ENCODE assay signal across 12 cellular contexts in the genomic region with DNA sequence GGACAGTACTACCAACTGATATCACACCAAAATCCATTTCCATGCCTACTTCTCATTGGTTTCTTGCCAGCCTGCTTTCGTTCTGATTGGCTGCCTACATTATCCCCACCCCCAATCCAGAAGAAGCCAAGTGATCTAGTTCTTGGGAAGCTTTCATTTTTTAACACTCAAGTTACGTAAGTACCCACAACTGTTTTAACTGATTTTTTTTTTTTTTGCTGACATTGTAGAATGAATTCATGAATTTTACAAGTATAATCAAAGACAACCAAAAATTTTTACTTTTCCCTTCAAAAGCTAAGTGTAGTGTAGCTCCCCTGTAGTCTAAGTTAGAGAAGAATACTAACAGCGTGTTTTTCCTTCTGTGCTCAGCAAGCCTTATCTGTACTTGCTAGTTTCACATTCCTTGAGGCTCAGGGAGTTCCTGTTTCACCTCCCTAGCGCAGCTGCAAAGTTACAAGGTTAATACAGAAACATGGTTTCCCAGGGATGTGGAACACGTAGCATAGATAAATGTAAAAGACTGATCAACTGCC. TPM values are rescaled to one million over a fixed set of nuclear protein-coding genes. Genes with fewer than 3 reads are reported as not detected.
A peak's percentile ranks its signal among the peaks of the same experiment; 100 is the strongest.
DNase-seq lines count a peak whose midpoint lies in the region; ATAC-seq and TF ChIP-seq lines count a peak whose summit lies in the region.
"Had no signal": no experiment of that assay in that cellular context is flagged by ENCODE, and none has a peak within 500 bp of the region (broad histone marks: within the 10 kb centered on the region; RNA-seq: fewer than 3 reads in every experiment).

A gene with protein sequence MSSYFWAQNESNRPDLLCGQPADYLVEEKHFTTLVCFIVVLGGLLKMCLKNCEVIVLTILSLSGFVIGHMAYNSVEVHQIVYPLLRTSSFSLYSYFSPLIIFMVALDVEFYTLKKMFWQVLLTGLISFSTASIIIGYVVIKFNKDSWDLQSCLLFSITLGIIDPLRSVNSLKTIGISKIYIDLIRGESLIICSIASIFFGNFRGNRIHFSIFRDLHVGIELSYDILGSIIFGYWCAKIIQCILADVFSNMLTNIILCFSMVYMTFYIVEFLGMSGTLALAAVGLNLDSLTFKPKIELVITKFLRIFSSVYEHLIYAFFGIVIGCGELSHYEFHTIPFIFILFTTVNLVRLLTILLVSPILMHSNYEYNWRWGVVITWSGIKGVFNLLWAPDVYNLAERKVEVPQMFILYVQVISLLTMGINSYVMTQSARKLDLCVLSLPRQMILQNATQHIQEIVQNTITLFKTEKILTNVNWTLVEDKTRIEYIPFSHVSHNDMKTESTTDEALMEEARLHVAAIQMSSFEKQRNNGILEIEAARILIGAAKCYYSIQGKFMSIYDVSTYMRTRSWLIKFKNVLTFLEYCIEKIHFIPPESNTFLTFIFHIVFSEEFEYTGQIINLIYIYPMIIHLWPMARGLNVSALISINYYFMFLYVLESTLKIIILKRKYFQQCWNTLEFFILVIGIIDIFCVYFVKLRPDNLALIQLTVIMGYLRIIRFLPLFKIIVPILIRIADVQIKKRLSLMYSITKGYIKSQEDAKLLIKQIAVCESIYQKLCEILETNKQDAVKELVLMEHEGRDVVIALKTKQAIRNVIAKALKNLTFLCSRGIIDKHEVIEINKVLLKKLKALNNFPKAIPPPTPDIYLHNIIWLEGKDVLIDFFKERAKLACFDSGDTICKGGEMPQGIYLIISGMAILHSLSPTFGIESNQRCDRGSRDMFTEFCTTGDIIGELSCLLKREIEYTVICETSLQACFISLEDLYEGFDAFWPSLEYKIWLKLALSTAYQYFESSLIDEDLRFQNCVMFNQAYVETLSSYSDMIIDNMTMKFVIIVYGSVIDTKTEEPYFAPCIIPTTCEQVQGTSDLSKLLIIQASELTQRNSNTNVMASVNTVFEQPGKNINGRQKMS (minus strand): TSS at position 17 of the 536 bp plus-strand sequence. CDS start 1,296 bp downstream, outside the sequence.

- intact Hi-C loops in Caco-2 (cut with micrococcal nuclease; ENCODE audit: unreplicated experiment) (no loop called here), Right ventricle myocardium superior (cut with DNase I) (no loop called here), ovary (cut with DNase I) (no loop called here)

- CTCF ChIA-PET in Caco-2 (lab: Charles Lee) = no interaction called here

- no peaks in the 10 kb centered on the region for H3K36me3 ChIP-seq in Caco-2 (ENCODE audit: control insufficient read depth, insufficient read depth, low read length)
- H3K36me3 ChIP-seq in ovary = no peaks in the 10 kb centered on the region
- H3K36me3 ChIP-seq: neutrophil, SJCRH30 had no signal

- no peak for TF ChIP-seq EP300 in ovary (IDR thresholded peaks at IDR 0.05)

- POLR2A ChIA-PET in Caco-2 (lab: Charles Lee) = no interaction called here

- no peak for TF ChIP-seq POLR2A in ovary (IDR thresholded peaks at IDR 0.05)

- ATAC-seq in Right ventricle myocardium superior (ENCODE audit: poor library complexity) = peak; percentile 81
- no peak for ATAC-seq in HG02798 (IDR thresholded peaks at IDR 0.05; ENCODE audit: poor library complexity, unreplicated experiment)
- no peak for ATAC-seq in GM19023 (IDR thresholded peaks at IDR 0.05; ENCODE audit: unreplicated experiment)

- H3K4me3 ChIP-seq in Caco-2 (ENCODE audit: low read depth, low read length) (no peak within 1 kb of the TSS), ovary (peak within 1 kb of the TSS; percentile 24)
- H3K4me3 ChIP-seq: SJCRH30 had no signal

- H3K36me3 Mint-ChIP-seq in Caco-2 (ENCODE audit: insufficient read depth, unreplicated experiment) = no peaks in the 10 kb centered on the region

- TF ChIP-seq CTCF in Caco-2 (IDR thresholded peaks at IDR 0.05; ENCODE audit: insufficient read depth in 1 of 2, low read depth in 1 of 2, low read length in 1 of 2, severe bottlenecking in 1 of 2, unreplicated experiment in 1 of 2) = no peak
- TF ChIP-seq CTCF in ovary (IDR thresholded peaks at IDR 0.05) = no peak

- peak within 1 kb of the TSS; percentile 5 for H3K4me3 Mint-ChIP-seq in Caco-2 (ENCODE audit: unreplicated experiment)
- H3K4me3 Mint-ChIP-seq: CD4-positive, alpha-beta T cell had no signal

- H3K27ac Mint-ChIP-seq in Caco-2 (ENCODE audit: unreplicated experiment) = peak within 1 kb of the TSS; percentile 49
- H3K27ac Mint-ChIP-seq: CD4-positive, alpha-beta T cell had no signal

- H3K4me1 ChIP-seq in Caco-2 = peaks cover 11% of the 10 kb centered on the region
- peaks cover 8% of the 10 kb centered on the region for H3K4me1 ChIP-seq in ovary (ENCODE audit: insufficient read depth)
- H3K4me1 ChIP-seq: SJCRH30 had no signal

- BruUV-seq in Caco-2 (replicated peaks; lab: Mats Ljungman, UMichigan) = no TSS peak

- H3K4me1 Mint-ChIP-seq in Caco-2 (ENCODE audit: low read depth, unreplicated experiment) = peaks cover 8% of the 10 kb centered on the region

- H3K27ac ChIP-seq in ovary = peak within 1 kb of the TSS in 1 of 2 donors; percentile 55
- H3K27ac ChIP-seq: neutrophil, SJCRH30 had no signal

- WGBS in ovary, 3 donors = 4 to 7% (median 4%) methylated on average over 5 of the region's 5 CpGs

- H3K27me3 ChIP-seq in Caco-2 (replicated peaks; ENCODE audit: control insufficient read depth, insufficient read depth, low read length) (no peaks in the 10 kb centered on the region), ovary (no peaks in the 10 kb centered on the region)
- H3K27me3 ChIP-seq: neutrophil, SJCRH30 had no signal

- no peaks in the 10 kb centered on the region for H3K9me3 ChIP-seq in Caco-2
- no peaks in the 10 kb centered on the region for H3K9me3 ChIP-seq in ovary
- H3K9me3 ChIP-seq: neutrophil, SJCRH30 had no signal

- H3K27me3 Mint-ChIP-seq in Caco-2 (ENCODE audit: insufficient read depth, unreplicated experiment) = no peaks in the 10 kb centered on the region

- H3K9me3 Mint-ChIP-seq in Caco-2 (ENCODE audit: unreplicated experiment) = peaks cover 15% of the 10 kb centered on the region
- H3K9me3 Mint-ChIP-seq: CD4-positive, alpha-beta T cell had no signal

- peak; percentile 38 to 51 for DNase-seq in Caco-2
- peak; percentile 78 for DNase-seq in SIG-M5 treated with dmso at 0.1 percent for 504 hours (lab: John Stamatoyannopoulos, UW; ENCODE audit: unreplicated experiment)
- no peak for DNase-seq in Right ventricle myocardium superior
- peak in 4 of 5 donors; percentile 29 to 53 (median 37) for DNase-seq in ovary
- no peak for DNase-seq in NCI-H1930 (lab: John Stamatoyannopoulos, UW)
- no peak for DNase-seq in midbrain (lab: John Stamatoyannopoulos, UW)
- DNase-seq: CD4-positive, alpha-beta T cell; NCI-H1092 had no signal

RNA-seq across cellular contexts. Expression of the gene that starts here (rescaled TPM):
- total RNA-seq in Caco-2 (2022) = not detected in 2 replicates
- total RNA-seq in Right ventricle myocardium superior = not detected
- 1 to 10 TPM in 4 of 7 donors, under 1 TPM in 3; 0.36 to 5.3 (median 1.0) TPM for total RNA-seq in ovary
- under 1 TPM; 0.07 to 0.48 TPM for polyA plus RNA-seq in ovary
- total RNA-seq: CD4-positive, alpha-beta T cell; SJCRH30 had no signal

Comparison
In these comparisons a context has a peak if more than half of its experiments do, and no peak if none do; other contexts are left out.
1. Peak in DNase-seq in Caco-2; RNA of the gene not detected or under 1 TPM.
2. Peak in ATAC-seq in Right ventricle myocardium superior; RNA of the gene not detected or under 1 TPM.
3. DNase-seq: peak in SIG-M5 treated with dmso at 0.1 percent for 504 hours (single experiment) and ovary (4 of 5); none in Right ventricle myocardium superior (single experiment), NCI-H1930 (0 of 2) and midbrain (single experiment).